ENCODE assay signal across 21 cellular contexts in genomic region chr6:13373488-13373886, GRCh38. TPM values are rescaled to one million over a fixed set of nuclear protein-coding genes. Genes with fewer than 3 reads are reported as not detected.
DNase-seq lines count a peak whose midpoint lies in the region; ATAC-seq and TF ChIP-seq lines count a peak whose summit lies in the region.
"Had no signal": no experiment of that assay in that cellular context is flagged by ENCODE, and none has a peak within 500 bp of the region (broad histone marks: within the 10 kb centered on the region; RNA-seq: fewer than 3 reads in every experiment).

No MANE protein-coding gene starts in this region.

- H3K4me1 Mint-ChIP-seq in mesothelial cell of epicardium, result peaks cover 27% of the 10 kb centered on the region

- 42 to 75% (median 67%) methylated on average over 1 of the region's 1 CpG for whole genome bisulfite sequencing in stomach, 5 donors
- WGBS in ovary, 3 donors, result 28 to 74% (median 52%) methylated on average over 1 of the region's 1 CpG

- ATAC-seq in HG02938 (IDR thresholded peaks at IDR 0.05; ENCODE audit: unreplicated experiment), result no peak
- ATAC-seq: stimulated activated memory B cell treated with anti-CD40 and anti-IgM and Interleukin-4, amounts not matched to agents 10 μg/mL and 1 μg/mL and 100 μg/mL, for 72 hours; T-helper 17 cell had no signal

- no peaks in the 10 kb centered on the region for H3K4me1 ChIP-seq in ascending aorta
- H3K4me1 ChIP-seq in stomach, result peaks cover 0 to 30% (median 10%) of the 10 kb centered on the region in 4 donors
- H3K4me1 ChIP-seq in ovary (ENCODE audit: insufficient read depth), result no peaks in the 10 kb centered on the region
- H3K4me1 ChIP-seq: SJCRH30, thyroid gland had no signal

- no peak for TF ChIP-seq POLR2A in stomach (IDR thresholded peaks at IDR 0.05)
- no peak for TF ChIP-seq POLR2A in ovary (IDR thresholded peaks at IDR 0.05)

- peak overlapping the region; percentile 41 for H3K27ac Mint-ChIP-seq in mesothelial cell of epicardium
- H3K27ac Mint-ChIP-seq: CD4-positive, CD25-positive, alpha-beta regulatory T cell; stimulated activated memory B cell treated with anti-CD40 and anti-IgM and Interleukin-4, amounts not matched to agents 10 μg/mL and 1 μg/mL and 100 μg/mL, for 72 hours; T-helper 17 cell had no signal

- H3K9me3 Mint-ChIP-seq in mesothelial cell of epicardium, result no peaks in the 10 kb centered on the region
- H3K9me3 Mint-ChIP-seq: stimulated activated memory B cell treated with anti-CD40 and anti-IgM and Interleukin-4, amounts not matched to agents 10 μg/mL and 1 μg/mL and 100 μg/mL, for 72 hours had no signal

- in situ Hi-C loops in KBM-7 (cut with MboI; ENCODE audit: low pct_unique_long_range_greater_than_20kb, low sequenced_read_pairs), result no loop called here

- TF ChIP-seq CTCF in ascending aorta (IDR thresholded peaks at IDR 0.05), result no peak
- no peak for TF ChIP-seq CTCF in mesothelial cell of epicardium (IDR thresholded peaks at IDR 0.05; ENCODE audit: unreplicated experiment)
- no peak for TF ChIP-seq CTCF in stomach (IDR thresholded peaks at IDR 0.05)
- TF ChIP-seq CTCF in ovary (IDR thresholded peaks at IDR 0.05), result no peak

- no peaks in the 10 kb centered on the region for H3K36me3 ChIP-seq in ascending aorta
- peaks cover 0 to 5% (median 0%) of the 10 kb centered on the region in 4 donors for H3K36me3 ChIP-seq in stomach
- H3K36me3 ChIP-seq in ovary, result no peaks in the 10 kb centered on the region
- H3K36me3 ChIP-seq: SJCRH30, thyroid gland had no signal

- peak; percentile 39 for DNase-seq in KBM-7
- no peak for DNase-seq in ascending aorta (ENCODE audit: low spot score in 2 of 2)
- DNase-seq in foreskin melanocyte, result peak; percentile 74
- DNase-seq in mesothelial cell of epicardium (ENCODE audit: low spot score in 2 of 2, unreplicated experiment in 2 of 2), result no peak
- no peak for DNase-seq in stomach
- DNase-seq in SW 1271 (lab: John Stamatoyannopoulos, UW), result no peak
- DNase-seq in ovary, result no peak
- DNase-seq: activated CD4-positive, alpha-beta T cell treated with anti-CD3 and anti-CD28 coated beads, Interleukin-2, amount 50 U/mL, for 48 hours; activated gamma-delta T cell treated with Interleukin-2 at 50 U/mL for 16 hours; CD4-positive, CD25-positive, alpha-beta regulatory T cell; cerebellar nuclear complex; left cardiac atrium; NCI-H1436 treated with DMSO at 0.1 percent for 48 hours; NCI-H2171; occipital lobe; retina; SJCRH30; T-helper 17 cell; thyroid gland had no signal

- H3K9me3 ChIP-seq in ascending aorta, result no peaks in the 10 kb centered on the region
- H3K9me3 ChIP-seq in stomach, result no peaks in the 10 kb centered on the region
- H3K9me3 ChIP-seq in ovary, result no peaks in the 10 kb centered on the region
- H3K9me3 ChIP-seq: SJCRH30, thyroid gland had no signal

- TF ChIP-seq EP300 in stomach (IDR thresholded peaks at IDR 0.05), result no peak
- no peak for TF ChIP-seq EP300 in ovary (IDR thresholded peaks at IDR 0.05)

- intact Hi-C loops in ascending aorta (cut with DNase I) (no loop called here), stomach (cut with DNase I; ENCODE audit: low total_unique reads) (no loop called here), ovary (cut with DNase I) (no loop called here)

- H3K36me3 Mint-ChIP-seq in mesothelial cell of epicardium, result no peaks in the 10 kb centered on the region
- H3K36me3 Mint-ChIP-seq: CD4-positive, CD25-positive, alpha-beta regulatory T cell had no signal

- H3K4me3 Mint-ChIP-seq in mesothelial cell of epicardium, result no peak overlapping the region
- H3K4me3 Mint-ChIP-seq: CD4-positive, CD25-positive, alpha-beta regulatory T cell; stimulated activated memory B cell treated with anti-CD40 and anti-IgM and Interleukin-4, amounts not matched to agents 10 μg/mL and 1 μg/mL and 100 μg/mL, for 72 hours had no signal

- H3K27ac ChIP-seq in ascending aorta, result peak overlapping the region; percentile 31 to 38
- no peak overlapping the region for H3K27ac ChIP-seq in stomach
- H3K27ac ChIP-seq in ovary, result no peak overlapping the region
- H3K27ac ChIP-seq: SJCRH30, thyroid gland had no signal

- H3K27me3 ChIP-seq in ascending aorta, result no peaks in the 10 kb centered on the region
- H3K27me3 ChIP-seq in stomach, result no peaks in the 10 kb centered on the region
- no peaks in the 10 kb centered on the region for H3K27me3 ChIP-seq in ovary
- H3K27me3 ChIP-seq: SJCRH30, thyroid gland had no signal

- H3K4me3 ChIP-seq in ascending aorta (no peak overlapping the region), stomach (no peak overlapping the region), ovary (no peak overlapping the region)
- H3K4me3 ChIP-seq: SJCRH30, thyroid gland had no signal

- peaks cover 6% of the 10 kb centered on the region for H3K27me3 Mint-ChIP-seq in mesothelial cell of epicardium (ENCODE audit: low read depth)
- H3K27me3 Mint-ChIP-seq: stimulated activated memory B cell treated with anti-CD40 and anti-IgM and Interleukin-4, amounts not matched to agents 10 μg/mL and 1 μg/mL and 100 μg/mL, for 72 hours had no signal

RNA-seq across cellular contexts. Expression of gene TBC1D7, which starts 45.1 kb away (rescaled TPM):
- total RNA-seq in ascending aorta, result 79.5 TPM
- 25.3 to 26.8 TPM (median 26.4 TPM) in 3 replicates for total RNA-seq in mesothelial cell of epicardium
- 10 to 100 TPM in 1 of 5 donors, 1 to 10 TPM in 3, not detected in 1; 2.7 to 20.4 (median 7.5) TPM for total RNA-seq in stomach
- 10 to 100 TPM in 2 of 3 donors, 1 to 10 TPM in 1; 8.2 to 15.3 (median 10.2) TPM for polyA plus RNA-seq in stomach
- total RNA-seq in ovary, result 10 to 100 TPM in 1 of 7 donors, 1 to 10 TPM in 6; 4.7 to 10.2 (median 6.1) TPM
- 10 to 100 TPM in 1 of 2 donors, 1 to 10 TPM in 1; 7.7 to 11.9 TPM for polyA plus RNA-seq in ovary

Comparison
In these comparisons a context has a peak if more than half of its experiments do, and no peak if none do; other contexts are left out.
1. DNase-seq: peak in KBM-7 (single experiment) and foreskin melanocyte (single experiment); none in ascending aorta (0 of 2), mesothelial cell of epicardium (0 of 2), stomach (single experiment), SW 1271 (0 of 2) and ovary (0 of 5).
2. H3K27ac ChIP-seq: peak in ascending aorta (2 of 2); none in stomach (0 of 5) and ovary (0 of 2).